In genomic region chr2:160269365-160269764, GRCh38 we compare ENCODE assay signal across 7 cellular contexts.
DNase-seq lines count a peak whose midpoint lies in the region; ATAC-seq and TF ChIP-seq lines count a peak whose summit lies in the region.

No MANE protein-coding gene starts in this region.

- no peak overlapping the region for H3K4me3 ChIP-seq in HEK293 (ENCODE audit: low read depth, low read length)
- peak overlapping the region; percentile 40 for H3K4me3 ChIP-seq in fibroblast of pulmonary artery (replicated peaks; ENCODE audit: low read depth, low read length)

- H3K9me3 Mint-ChIP-seq in progenitor cell of endocrine pancreas (ENCODE audit: low read depth): no peaks in the 10 kb centered on the region

- no peaks in the 10 kb centered on the region for H3K36me3 ChIP-seq in HEK293 (ENCODE audit: control insufficient read depth in 2 of 2, insufficient read depth in 1 of 2, low read length in 2 of 2)

- no peak for TF ChIP-seq CTCF in HEK293 (tag by site-specific recombination; IDR thresholded peaks at IDR 0.05)
- TF ChIP-seq CTCF in fibroblast of pulmonary artery (IDR thresholded peaks at IDR 0.05; ENCODE audit: low read length, missing control alignments): no peak
- TF ChIP-seq CTCF in progenitor cell of endocrine pancreas (IDR thresholded peaks at IDR 0.05; ENCODE audit: unreplicated experiment): no peak

- POLR2A ChIA-PET in HEK293 (lab: Yijun Ruan, JAX): interaction anchor here (1.1 to 1.5 kb wide), 4 partner anchors 28 to 160 kb away, joined by 3 to 6 read pairs (median 4); no protein-coding TSS in a partner anchor

- DNase-seq in RPMI7951 (ENCODE audit: low read depth): peak; percentile 28
- DNase-seq in fibroblast of pulmonary artery (ENCODE audit: low read depth): no peak
- DNase-seq in progenitor cell of endocrine pancreas (ENCODE audit: low spot score, unreplicated experiment): no peak
- no peak for DNase-seq in DMS153 treated with DMSO at 0.1 percent for 48 hours (lab: John Stamatoyannopoulos, UW; ENCODE audit: unreplicated experiment)
- DNase-seq in NCI-H69 (lab: John Stamatoyannopoulos, UW): no peak

- H3K9me3 ChIP-seq in HEK293 (ENCODE audit: control insufficient read depth, insufficient read depth, low read depth, low read length): no peaks in the 10 kb centered on the region

- peak overlapping the region; percentile 61; the same call in 1 of the 2 replicates for H3K27ac ChIP-seq in HEK293 (ENCODE audit: extremely low read depth, low read depth, low read length)

- H3K4me1 Mint-ChIP-seq in progenitor cell of endocrine pancreas (ENCODE audit: low read depth): peaks cover 31% of the 10 kb centered on the region

- CTCF ChIA-PET in HEK293 (lab: Yijun Ruan, JAX): interaction anchor here (0.5 to 3.3 kb wide), 10 partner anchors 8 to 397 kb away, joined by 3 to 21 read pairs (median 3); no protein-coding TSS in a partner anchor

- peak overlapping the region; percentile 98 for H3K27ac Mint-ChIP-seq in progenitor cell of endocrine pancreas

- H3K4me1 ChIP-seq in HEK293 (ENCODE audit: control insufficient read depth, insufficient read depth, low read length): no peaks in the 10 kb centered on the region

- ATAC-seq in GM18867 (IDR thresholded peaks at IDR 0.05; ENCODE audit: unreplicated experiment): no peak

- peak overlapping the region; percentile 80 for H3K4me3 Mint-ChIP-seq in progenitor cell of endocrine pancreas (ENCODE audit: low read depth)

- H3K27me3 Mint-ChIP-seq in progenitor cell of endocrine pancreas: no peaks in the 10 kb centered on the region

- peaks cover 6% of the 10 kb centered on the region for H3K36me3 Mint-ChIP-seq in progenitor cell of endocrine pancreas (ENCODE audit: insufficient read depth)

TF ChIP-seq in HEK293, 187 proteins besides CTCF, POLR2A, EP300 and RAD21:
- TF ChIP-seq ZNF510 (tag by site-specific recombination; IDR thresholded peaks at IDR 0.05; ENCODE audit: insufficient replicate concordance): no peak
- no peak for TF ChIP-seq SALL2 (tag by site-specific recombination; IDR thresholded peaks at IDR 0.05; ENCODE audit: borderline replicate concordance)
- TF ChIP-seq ZNF585B (tag by site-specific recombination; IDR thresholded peaks at IDR 0.05): no peak
- TF ChIP-seq ZNF621 (tag by site-specific recombination; IDR thresholded peaks at IDR 0.05): no peak
- no peak for TF ChIP-seq ZFP3 (tag by site-specific recombination; IDR thresholded peaks at IDR 0.05; ENCODE audit: low read depth)
- no peak for TF ChIP-seq ZNF398 (tag by site-specific recombination; IDR thresholded peaks at IDR 0.05)
